Comparison of ENCODE assay signal across 1 cellular context in the genomic region with DNA sequence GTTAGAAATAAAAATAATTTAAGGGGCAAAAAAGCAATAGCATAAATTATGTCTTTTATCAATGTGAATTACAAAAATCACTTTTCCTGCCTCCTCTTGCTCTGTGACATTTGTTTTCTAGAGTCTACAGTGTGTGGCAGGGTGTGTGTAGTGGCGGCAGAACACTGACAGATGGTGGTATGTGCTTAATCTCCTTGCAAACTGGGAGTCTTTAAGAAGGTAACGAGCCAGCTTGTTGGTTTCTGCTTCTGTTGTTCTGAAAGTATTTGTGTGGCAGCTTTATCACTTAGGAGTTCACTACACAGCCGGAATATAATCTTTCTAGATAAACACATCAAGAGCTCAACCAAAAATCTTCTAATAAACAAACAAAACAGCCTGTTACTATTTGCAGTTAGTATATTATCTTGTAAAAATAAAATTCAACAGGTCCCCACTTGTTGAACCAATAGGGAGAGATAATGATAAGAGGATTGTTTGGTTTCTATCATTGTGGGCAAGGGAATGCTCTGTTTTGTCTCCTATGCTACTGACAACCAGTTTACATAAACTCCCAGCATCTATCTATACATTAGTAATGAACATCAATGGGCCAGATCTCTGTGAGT.
TF ChIP-seq lines count a peak whose summit lies in the region.

No MANE protein-coding gene starts in this region.

TF ChIP-seq in IMR-90, 13 proteins besides CTCF, POLR2A, EP300 and RAD21 (continued from another document):
- TF ChIP-seq MXI1 (IDR thresholded peaks at IDR 0.05; ENCODE audit: borderline replicate concordance, low read depth, low read length) = no peak
- TF ChIP-seq BHLHE40 (IDR thresholded peaks at IDR 0.05; ENCODE audit: low read depth, low read length) = no peak
- TF ChIP-seq MAFK (IDR thresholded peaks at IDR 0.05; ENCODE audit: low read depth, low read length) = no peak
- TF ChIP-seq NFE2L2 (IDR thresholded peaks at IDR 0.05; ENCODE audit: low read depth, low read length) = no peak
- no peak for TF ChIP-seq RFX5 (IDR thresholded peaks at IDR 0.05; ENCODE audit: low read depth, low read length)
- no peak for TF ChIP-seq CEBPB (IDR thresholded peaks at IDR 0.05; ENCODE audit: low read depth, low read length)
- TF ChIP-seq SMC3 (IDR thresholded peaks at IDR 0.05; ENCODE audit: low read depth, low read length) = no peak
- no peak for TF ChIP-seq FOS (IDR thresholded peaks at IDR 0.05; ENCODE audit: low read depth, low read length)
- no peak for TF ChIP-seq RCOR1 (IDR thresholded peaks at IDR 0.05; ENCODE audit: insufficient replicate concordance, low read length)
